10 cellular contexts compared by ENCODE assay signal in genomic region chr5:139091439-139092156, GRCh38.
A peak's percentile ranks its signal among the peaks of the same experiment; 100 is the strongest.
DNase-seq lines count a peak whose midpoint lies in the region; ATAC-seq and TF ChIP-seq lines count a peak whose summit lies in the region.
"Had no signal": no experiment of that assay in that cellular context is flagged by ENCODE, and none has a peak within 500 bp of the region (broad histone marks: within the 10 kb centered on the region; RNA-seq: fewer than 3 reads in every experiment).

No MANE protein-coding gene starts in this region.

- H3K4me2 ChIP-seq in OCI-LY3 (ENCODE audit: low read length) = no peak overlapping the region

- H3K27me3 Mint-ChIP-seq in T-cell = no peaks in the 10 kb centered on the region
- H3K27me3 Mint-ChIP-seq: naive B cell had no signal

- no peak overlapping the region for H2AFZ ChIP-seq in OCI-LY3 (ENCODE audit: low read depth, low read length)

- H3K4me1 ChIP-seq in OCI-LY3 (ENCODE audit: low read length) = peaks cover 37% of the 10 kb centered on the region

- no peaks in the 10 kb centered on the region for H3K9me3 Mint-ChIP-seq in T-cell

- H3K36me3 Mint-ChIP-seq in T-cell = peaks cover 21% of the 10 kb centered on the region

- no peaks in the 10 kb centered on the region for H3K9me3 ChIP-seq in OCI-LY3 (ENCODE audit: insufficient read depth, low read length)

- peak; percentile 19 for TF ChIP-seq CTCF in GM12873 (IDR thresholded peaks at IDR 0.05; ENCODE audit: insufficient read depth, low read depth, low read length, missing control alignments)
- TF ChIP-seq CTCF in OCI-LY3 (IDR thresholded peaks at IDR 0.05; ENCODE audit: low read depth, low read length) = peak; percentile 51

- H3K27ac Mint-ChIP-seq in T-cell = no peak overlapping the region

- peaks cover 11 to 15% (median 13%) of the 10 kb centered on the region in 3 donors for H3K4me1 Mint-ChIP-seq in T-cell

- no peaks in the 10 kb centered on the region for H3K36me3 ChIP-seq in OCI-LY3 (replicated peaks; ENCODE audit: low read depth, low read length)

- intact Hi-C loops in sciatic nerve (cut with DNase I) = no loop called here

- no peak overlapping the region for H3K9ac ChIP-seq in OCI-LY3 (ENCODE audit: low read length)

- H3K27me3 ChIP-seq in OCI-LY3 (ENCODE audit: low read depth, low read length) = no peaks in the 10 kb centered on the region

- no peak overlapping the region for H3K4me3 Mint-ChIP-seq in T-cell

- no peak overlapping the region for H3K4me3 ChIP-seq in OCI-LY3 (ENCODE audit: low read length)

- ATAC-seq in sciatic nerve (peak; percentile 92), T-cell (replicated peaks in 1 of 4) (no peak)

- no peak overlapping the region for H3K27ac ChIP-seq in OCI-LY3 (ENCODE audit: low read length)

- H3K79me2 ChIP-seq in OCI-LY3 (ENCODE audit: low read length) = no peaks in the 10 kb centered on the region

- CTCF ChIA-PET in T-cell (lab: Charles Lee) = no interaction called here

- POLR2A ChIA-PET in T-cell (lab: Charles Lee) = no interaction called here

- peaks cover 10% of the 10 kb centered on the region for H4K20me1 ChIP-seq in OCI-LY3 (ENCODE audit: insufficient read depth, low read length)

- DNase-seq in fibroblast of the conjunctiva (ENCODE audit: low read depth) (peak; percentile 21), sciatic nerve (ENCODE audit: low spot score) (no peak), cerebellum (ENCODE audit: low spot score) (no peak), T-cell (no peak), middle frontal gyrus (ENCODE audit: extremely low spot score, low spot score) (no peak)
- DNase-seq in activated CD4-positive, alpha-beta T cell treated with anti-CD3 and anti-CD28 coated beads for 48 hours = no peak
- DNase-seq: naive B cell; stimulated activated CD8-positive, alpha-beta memory T cell treated with anti-CD3 and anti-CD28 coated beads, Interleukin-4, amount 100 ng/mL, for 48 hours had no signal
